8 cellular contexts compared by ENCODE assay signal in genomic region chr17:49496866-49497146, GRCh38. TPM values are rescaled to one million over a fixed set of nuclear protein-coding genes. Genes with fewer than 3 reads are reported as not detected.
DNase-seq lines count a peak whose midpoint lies in the region; ATAC-seq and TF ChIP-seq lines count a peak whose summit lies in the region.

No MANE protein-coding gene starts in this region.

- no peak overlapping the region for H3K9ac ChIP-seq in liver (ENCODE audit: low read depth in 1 of 2, low read length in 2 of 2)

- no peaks in the 10 kb centered on the region for H3K36me3 ChIP-seq in liver (ENCODE audit: control insufficient read depth in 4 of 4, insufficient read depth in 3 of 4, low read depth in 1 of 4, low read length in 3 of 4)
- H3K36me3 ChIP-seq in stomach, result no peaks in the 10 kb centered on the region

- H3K9me3 ChIP-seq in liver (ENCODE audit: control insufficient read depth in 4 of 4, low read length in 3 of 4) (no peaks in the 10 kb centered on the region), stomach (no peaks in the 10 kb centered on the region)

- no peak for TF ChIP-seq POLR2A in stomach (IDR thresholded peaks at IDR 0.05)

- H3K27me3 Mint-ChIP-seq in T-helper 2 cell treated with Interferon-gamma antibody and Interleukin-4, amounts not matched to agents 5 μg/mL and 100 μg/mL, for 36 hours (ENCODE audit: low read depth), result peaks cover 68% of the 10 kb centered on the region
- H3K27me3 Mint-ChIP-seq in activated naive CD8-positive, alpha-beta T cell treated with anti-CD3 and anti-CD28 coated beads, Interleukin-2, amount 10 ng/mL, durations not matched to agents 7 days and 5 days, result peaks cover 76% of the 10 kb centered on the region

- peaks cover 12% of the 10 kb centered on the region for H3K4me1 Mint-ChIP-seq in T-helper 2 cell treated with Interferon-gamma antibody and Interleukin-4, amounts not matched to agents 5 μg/mL and 100 μg/mL, for 36 hours (ENCODE audit: low read depth)
- peaks cover 13% of the 10 kb centered on the region for H3K4me1 Mint-ChIP-seq in activated naive CD8-positive, alpha-beta T cell treated with anti-CD3 and anti-CD28 coated beads, Interleukin-2, amount 10 ng/mL, durations not matched to agents 7 days and 5 days

- WGBS in liver, result 7% methylated on average over 13 of the region's 13 CpGs
- WGBS in stomach, 5 donors, result 0 to 6% (median 3%) methylated on average over 13 of the region's 13 CpGs

- H3K27me3 ChIP-seq in liver (ENCODE audit: control insufficient read depth in 4 of 4, insufficient read depth in 4 of 4, low read length in 3 of 4) (peaks cover 0 to 16% (median 11%) of the 10 kb centered on the region in 4 donors), stomach (peaks cover 0 to 85% (median 71%) of the 10 kb centered on the region in 3 donors)

- H3K4me1 ChIP-seq in liver (ENCODE audit: control insufficient read depth in 4 of 4, insufficient read depth in 4 of 4, low read length in 3 of 4) (peaks cover 8 to 26% (median 20%) of the 10 kb centered on the region in 4 donors), stomach (peaks cover 30 to 39% (median 38%) of the 10 kb centered on the region in 4 donors)

- no peak for ATAC-seq in activated naive CD8-positive, alpha-beta T cell treated with anti-CD3 and anti-CD28 coated beads, Interleukin-2, amount 10 ng/mL, durations not matched to agents 7 days and 5 days (ENCODE audit: low read depth)
- ATAC-seq in GM18867 (IDR thresholded peaks at IDR 0.05; ENCODE audit: unreplicated experiment) (no peak), GM18868 (IDR thresholded peaks at IDR 0.05; ENCODE audit: unreplicated experiment) (no peak)

- peak overlapping the region; percentile 74 for H3K4me3 Mint-ChIP-seq in T-helper 2 cell treated with Interferon-gamma antibody and Interleukin-4, amounts not matched to agents 5 μg/mL and 100 μg/mL, for 36 hours
- H3K4me3 Mint-ChIP-seq in activated naive CD8-positive, alpha-beta T cell treated with anti-CD3 and anti-CD28 coated beads, Interleukin-2, amount 10 ng/mL, durations not matched to agents 7 days and 5 days, result peak overlapping the region; percentile 25

- no peak for TF ChIP-seq RAD21 in liver (IDR thresholded peaks at IDR 0.05)

- H3K36me3 Mint-ChIP-seq in T-helper 2 cell treated with Interferon-gamma antibody and Interleukin-4, amounts not matched to agents 5 μg/mL and 100 μg/mL, for 36 hours (ENCODE audit: low read depth), result no peaks in the 10 kb centered on the region
- no peaks in the 10 kb centered on the region for H3K36me3 Mint-ChIP-seq in activated naive CD8-positive, alpha-beta T cell treated with anti-CD3 and anti-CD28 coated beads, Interleukin-2, amount 10 ng/mL, durations not matched to agents 7 days and 5 days

- DNase-seq in T-helper 2 cell treated with Interferon-gamma antibody and Interleukin-4, amounts not matched to agents 5 μg/mL and 100 μg/mL, for 36 hours (ENCODE audit: low spot score), result no peak
- DNase-seq in T-helper 2 cell (no peak), stomach (no peak), mucosa of gallbladder (ENCODE audit: low spot score) (no peak)
- no peak for DNase-seq in activated naive CD8-positive, alpha-beta T cell treated with anti-CD3 and anti-CD28 coated beads, Interleukin-2, amount 10 ng/mL, durations not matched to agents 7 days and 5 days

- POLR2A ChIA-PET in activated naive CD8-positive, alpha-beta T cell treated with anti-CD3 and anti-CD28 coated beads, Interleukin-2, amount 10 ng/mL, durations not matched to agents 7 days and 5 days (lab: Charles Lee), result interaction anchor here (0.5 kb wide), 1 partner anchor 286 kb away, joined by 5 read pairs; the partner anchor contains the start of genes ABI3 and GNGT2

- H3K9me3 Mint-ChIP-seq in T-helper 2 cell treated with Interferon-gamma antibody and Interleukin-4, amounts not matched to agents 5 μg/mL and 100 μg/mL, for 36 hours, result no peaks in the 10 kb centered on the region
- no peaks in the 10 kb centered on the region for H3K9me3 Mint-ChIP-seq in activated naive CD8-positive, alpha-beta T cell treated with anti-CD3 and anti-CD28 coated beads, Interleukin-2, amount 10 ng/mL, durations not matched to agents 7 days and 5 days

- peak overlapping the region in 1 of 3 donors; percentile 48 for H3K4me3 ChIP-seq in liver (ENCODE audit: low read depth in 1 of 3, low read length in 3 of 3)
- H3K4me3 ChIP-seq in stomach, result peak overlapping the region; percentile 48 to 59 (median 54)

- H3K27ac Mint-ChIP-seq in T-helper 2 cell treated with Interferon-gamma antibody and Interleukin-4, amounts not matched to agents 5 μg/mL and 100 μg/mL, for 36 hours, result no peak overlapping the region
- no peak overlapping the region for H3K27ac Mint-ChIP-seq in activated naive CD8-positive, alpha-beta T cell treated with anti-CD3 and anti-CD28 coated beads, Interleukin-2, amount 10 ng/mL, durations not matched to agents 7 days and 5 days

- TF ChIP-seq CTCF in liver (IDR thresholded peaks at IDR 0.05; ENCODE audit: low read depth, low read length, missing input control) (no peak), stomach (IDR thresholded peaks at IDR 0.05) (no peak)

- H3K27ac ChIP-seq in liver (ENCODE audit: low read depth in 1 of 2, low read length in 2 of 2) (peak overlapping the region; percentile 2 to 22), stomach (peak overlapping the region in 2 of 5 donors; percentile 28 to 76)

- intact Hi-C loops in stomach (cut with DNase I; ENCODE audit: low total_unique reads), result loop anchor here (5.0 kb wide), 1 partner anchor 60 kb away; no protein-coding TSS in a partner anchor

- no peak for TF ChIP-seq EP300 in stomach (IDR thresholded peaks at IDR 0.05)

TF ChIP-seq in liver, 16 proteins besides CTCF, POLR2A, EP300 and RAD21 (continues in another document):
- no peak for TF ChIP-seq ATF3 (IDR thresholded peaks at IDR 0.05)
- TF ChIP-seq FOXA1 (IDR thresholded peaks at IDR 0.05), result no peak
- TF ChIP-seq, protein P1, sequence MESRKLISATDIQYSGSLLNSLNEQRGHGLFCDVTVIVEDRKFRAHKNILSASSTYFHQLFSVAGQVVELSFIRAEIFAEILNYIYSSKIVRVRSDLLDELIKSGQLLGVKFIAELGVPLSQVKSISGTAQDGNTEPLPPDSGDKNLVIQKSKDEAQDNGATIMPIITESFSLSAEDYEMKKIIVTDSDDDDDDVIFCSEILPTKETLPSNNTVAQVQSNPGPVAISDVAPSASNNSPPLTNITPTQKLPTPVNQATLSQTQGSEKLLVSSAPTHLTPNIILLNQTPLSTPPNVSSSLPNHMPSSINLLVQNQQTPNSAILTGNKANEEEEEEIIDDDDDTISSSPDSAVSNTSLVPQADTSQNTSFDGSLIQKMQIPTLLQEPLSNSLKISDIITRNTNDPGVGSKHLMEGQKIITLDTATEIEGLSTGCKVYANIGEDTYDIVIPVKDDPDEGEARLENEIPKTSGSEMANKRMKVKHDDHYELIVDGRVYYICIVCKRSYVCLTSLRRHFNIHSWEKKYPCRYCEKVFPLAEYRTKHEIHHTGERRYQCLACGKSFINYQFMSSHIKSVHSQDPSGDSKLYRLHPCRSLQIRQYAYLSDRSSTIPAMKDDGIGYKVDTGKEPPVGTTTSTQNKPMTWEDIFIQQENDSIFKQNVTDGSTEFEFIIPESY (IDR thresholded peaks at IDR 0.05), result no peak
- TF ChIP-seq JUND (IDR thresholded peaks at IDR 0.05), result no peak
- no peak for TF ChIP-seq TAF1 (conservative IDR thresholded peaks at IDR 0.05)
- TF ChIP-seq HNF4G (IDR thresholded peaks at IDR 0.05), result no peak
- no peak for TF ChIP-seq SP1 (IDR thresholded peaks at IDR 0.05)
- no peak for TF ChIP-seq NR2F2 (IDR thresholded peaks at IDR 0.05)
- no peak for TF ChIP-seq GABPA (IDR thresholded peaks at IDR 0.05 in 1 of 2, conservative IDR thresholded peaks at IDR 0.05 in 1 of 2)
- TF ChIP-seq, protein P2, sequence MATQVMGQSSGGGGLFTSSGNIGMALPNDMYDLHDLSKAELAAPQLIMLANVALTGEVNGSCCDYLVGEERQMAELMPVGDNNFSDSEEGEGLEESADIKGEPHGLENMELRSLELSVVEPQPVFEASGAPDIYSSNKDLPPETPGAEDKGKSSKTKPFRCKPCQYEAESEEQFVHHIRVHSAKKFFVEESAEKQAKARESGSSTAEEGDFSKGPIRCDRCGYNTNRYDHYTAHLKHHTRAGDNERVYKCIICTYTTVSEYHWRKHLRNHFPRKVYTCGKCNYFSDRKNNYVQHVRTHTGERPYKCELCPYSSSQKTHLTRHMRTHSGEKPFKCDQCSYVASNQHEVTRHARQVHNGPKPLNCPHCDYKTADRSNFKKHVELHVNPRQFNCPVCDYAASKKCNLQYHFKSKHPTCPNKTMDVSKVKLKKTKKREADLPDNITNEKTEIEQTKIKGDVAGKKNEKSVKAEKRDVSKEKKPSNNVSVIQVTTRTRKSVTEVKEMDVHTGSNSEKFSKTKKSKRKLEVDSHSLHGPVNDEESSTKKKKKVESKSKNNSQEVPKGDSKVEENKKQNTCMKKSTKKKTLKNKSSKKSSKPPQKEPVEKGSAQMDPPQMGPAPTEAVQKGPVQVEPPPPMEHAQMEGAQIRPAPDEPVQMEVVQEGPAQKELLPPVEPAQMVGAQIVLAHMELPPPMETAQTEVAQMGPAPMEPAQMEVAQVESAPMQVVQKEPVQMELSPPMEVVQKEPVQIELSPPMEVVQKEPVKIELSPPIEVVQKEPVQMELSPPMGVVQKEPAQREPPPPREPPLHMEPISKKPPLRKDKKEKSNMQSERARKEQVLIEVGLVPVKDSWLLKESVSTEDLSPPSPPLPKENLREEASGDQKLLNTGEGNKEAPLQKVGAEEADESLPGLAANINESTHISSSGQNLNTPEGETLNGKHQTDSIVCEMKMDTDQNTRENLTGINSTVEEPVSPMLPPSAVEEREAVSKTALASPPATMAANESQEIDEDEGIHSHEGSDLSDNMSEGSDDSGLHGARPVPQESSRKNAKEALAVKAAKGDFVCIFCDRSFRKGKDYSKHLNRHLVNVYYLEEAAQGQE (IDR thresholded peaks at IDR 0.05), result no peak
- TF ChIP-seq RXRA (IDR thresholded peaks at IDR 0.05), result no peak
- no peak for TF ChIP-seq HNF4A (conservative IDR thresholded peaks at IDR 0.05)
- TF ChIP-seq EGR1 (IDR thresholded peaks at IDR 0.05; ENCODE audit: low read depth in 2 of 2), result no peak
- TF ChIP-seq, protein P3, sequence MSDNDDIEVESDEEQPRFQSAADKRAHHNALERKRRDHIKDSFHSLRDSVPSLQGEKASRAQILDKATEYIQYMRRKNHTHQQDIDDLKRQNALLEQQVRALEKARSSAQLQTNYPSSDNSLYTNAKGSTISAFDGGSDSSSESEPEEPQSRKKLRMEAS (IDR thresholded peaks at IDR 0.05), result no peak
- no peak for TF ChIP-seq FOXA2 (IDR thresholded peaks at IDR 0.05)

RNA-seq across cellular contexts. Expression of gene NGFR, which starts 1.7 kb away (rescaled TPM):
- total RNA-seq in activated naive CD8-positive, alpha-beta T cell treated with anti-CD3 and anti-CD28 coated beads, Interleukin-2, amount 10 ng/mL, durations not matched to agents 7 days and 5 days, result under 1 TPM in 1 of 2 experiments, not detected in 1; 0.50 TPM
- total RNA-seq in liver (10 to 100 TPM; 10.7 to 11.0 TPM), stomach (1 to 10 TPM in 4 of 5 donors, not detected in 1; 1.9 to 6.6 (median 4.3) TPM), mucosa of gallbladder (10.3 TPM)
- polyA plus RNA-seq in liver (10 to 100 TPM in 1 of 2 donors, 1 to 10 TPM in 1; 6.9 to 10.3 TPM), stomach (1 to 10 TPM; 1.1 to 4.0 (median 1.5) TPM)
